ENCODE assay signal across 8 cellular contexts in genomic region chr15:62165029-62165792, GRCh38. TPM values are rescaled to one million over a fixed set of nuclear protein-coding genes. Genes with fewer than 3 reads are reported as not detected.
DNase-seq lines count a peak whose midpoint lies in the region; ATAC-seq and TF ChIP-seq lines count a peak whose summit lies in the region.

Gene C2CD4B, minus strand, starts transcription at chr15:62165285. Its CDS starts 301 bp downstream, at chr15:62164984.

- H3K4me3 ChIP-seq in parathyroid adenoma (ENCODE audit: low read depth, low read length): peak within 1 kb of the TSS; percentile 51

- H3K36me3 ChIP-seq in parathyroid adenoma (ENCODE audit: control insufficient read depth, insufficient read depth, low read length): no peaks in the 10 kb centered on the region

- no peaks in the 10 kb centered on the region for H3K36me3 Mint-ChIP-seq in activated T-cell treated with anti-CD3 and anti-CD28 coated beads, Interleukin-2, amount 50 U/mL, for 24 hours (ENCODE audit: low read depth)
- H3K36me3 Mint-ChIP-seq in glutamatergic neuron (ENCODE audit: unreplicated experiment): no peaks in the 10 kb centered on the region

- H3K4me2 ChIP-seq in parathyroid adenoma (ENCODE audit: low read length): peak within 1 kb of the TSS; percentile 57

- peak within 1 kb of the TSS; percentile 49 for H3K27ac ChIP-seq in parathyroid adenoma

- H3K4me1 Mint-ChIP-seq in activated T-cell treated with anti-CD3 and anti-CD28 coated beads, Interleukin-2, amount 50 U/mL, for 24 hours (ENCODE audit: low read depth): peaks cover 20% of the 10 kb centered on the region
- peaks cover 3% of the 10 kb centered on the region for H3K4me1 Mint-ChIP-seq in glutamatergic neuron (ENCODE audit: low read depth, unreplicated experiment)

- no peaks in the 10 kb centered on the region for H3K79me2 ChIP-seq in parathyroid adenoma

- no peaks in the 10 kb centered on the region for H3K4me1 ChIP-seq in parathyroid adenoma

- peak within 1 kb of the TSS; percentile 63 for H3K27ac Mint-ChIP-seq in activated T-cell treated with anti-CD3 and anti-CD28 coated beads, Interleukin-2, amount 50 U/mL, for 24 hours
- no peak within 1 kb of the TSS for H3K27ac Mint-ChIP-seq in glutamatergic neuron (ENCODE audit: unreplicated experiment)

- H3K9me3 ChIP-seq in parathyroid adenoma (ENCODE audit: control insufficient read depth, low read length): no peaks in the 10 kb centered on the region

- H3K27me3 ChIP-seq in parathyroid adenoma (ENCODE audit: control insufficient read depth, insufficient read depth, low read length): no peaks in the 10 kb centered on the region

- H3K27me3 Mint-ChIP-seq in activated T-cell treated with anti-CD3 and anti-CD28 coated beads, Interleukin-2, amount 50 U/mL, for 24 hours: peaks cover 81% of the 10 kb centered on the region
- peaks cover 10% of the 10 kb centered on the region for H3K27me3 Mint-ChIP-seq in glutamatergic neuron (ENCODE audit: unreplicated experiment)

- no peak for ATAC-seq in GM21367 (IDR thresholded peaks at IDR 0.05; ENCODE audit: unreplicated experiment)
- no peak for ATAC-seq in HG02763 (IDR thresholded peaks at IDR 0.05; ENCODE audit: unreplicated experiment)

- H2AFZ ChIP-seq in parathyroid adenoma: peak within 1 kb of the TSS; percentile 46

- H3K9me3 Mint-ChIP-seq in activated T-cell treated with anti-CD3 and anti-CD28 coated beads, Interleukin-2, amount 50 U/mL, for 24 hours: no peaks in the 10 kb centered on the region
- H3K9me3 Mint-ChIP-seq in glutamatergic neuron (ENCODE audit: unreplicated experiment): peaks cover 2% of the 10 kb centered on the region

- DNase-seq in NCI-H510A treated with DMSO at 0.1 percent for 48 hours (lab: John Stamatoyannopoulos, UW) (peak; percentile 10), NCI-H510A (lab: John Stamatoyannopoulos, UW) (no peak), glutamatergic neuron (peak; percentile 40), SIG-M5 (lab: John Stamatoyannopoulos, UW) (no peak)
- peak; percentile 53 for DNase-seq in activated T-cell treated with anti-CD3 and anti-CD28 coated beads, Interleukin-2, amount 50 U/mL, for 24 hours

- H3K9ac ChIP-seq in parathyroid adenoma: no peak within 1 kb of the TSS

- H3K4me3 Mint-ChIP-seq in activated T-cell treated with anti-CD3 and anti-CD28 coated beads, Interleukin-2, amount 50 U/mL, for 24 hours: peak within 1 kb of the TSS; percentile 73
- peak within 1 kb of the TSS; percentile 69 for H3K4me3 Mint-ChIP-seq in glutamatergic neuron (ENCODE audit: unreplicated experiment)

- TF ChIP-seq CTCF in glutamatergic neuron (IDR thresholded peaks at IDR 0.05; ENCODE audit: partially characterized antibody, unreplicated experiment) (no peak), parathyroid adenoma (IDR thresholded peaks at IDR 0.05) (no peak)

RNA-seq across cellular contexts. Expression of gene C2CD4B, which starts in this region (rescaled TPM):
- total RNA-seq in glutamatergic neuron (ENCODE audit: unreplicated experiment): not detected

Comparison
In these comparisons a context has a peak if more than half of its experiments do, and no peak if none do; other contexts are left out.
1. DNase-seq: peak in NCI-H510A treated with DMSO at 0.1 percent for 48 hours (single experiment) and activated T-cell treated with anti-CD3 and anti-CD28 coated beads, Interleukin-2, amount 50 U/mL, for 24 hours (single experiment); none in NCI-H510A (single experiment) and SIG-M5 (single experiment).
2. Peak in DNase-seq in glutamatergic neuron; RNA of the gene not detected or under 1 TPM.